In genomic region chr1:115322631-115323030, GRCh38 we compare ENCODE assay signal across 25 cellular contexts. TPM values are rescaled to one million over a fixed set of nuclear protein-coding genes. Genes with fewer than 3 reads are reported as not detected.
DNase-seq lines count a peak whose midpoint lies in the region; ATAC-seq and TF ChIP-seq lines count a peak whose summit lies in the region.
"Had no signal": no experiment of that assay in that cellular context is flagged by ENCODE, and none has a peak within 500 bp of the region (broad histone marks: within the 10 kb centered on the region; RNA-seq: fewer than 3 reads in every experiment).

No MANE protein-coding gene starts in this region.

- no peaks in the 10 kb centered on the region for H3K36me3 ChIP-seq in mucosa of descending colon (ENCODE audit: low read depth)
- H3K36me3 ChIP-seq: esophagus squamous epithelium, left lung, Peyer's patch had no signal

- no peak overlapping the region for H3K4me3 Mint-ChIP-seq in osteocyte (ENCODE audit: unreplicated experiment)
- H3K4me3 Mint-ChIP-seq in activated CD4-positive, alpha-beta T cell treated with anti-CD3 and anti-CD28 coated beads, Interleukin-2, amount 10 ng/mL, durations not matched to agents 7 days and 5 days, result no peak overlapping the region
- H3K4me3 Mint-ChIP-seq: activated CD4-positive, alpha-beta T cell treated with anti-CD3 and anti-CD28 coated beads, Interleukin-2, amount 10 ng/mL, durations not matched to agents 24 days and 14 days; activated naive CD8-positive, alpha-beta T cell treated with anti-CD3 and anti-CD28 coated beads, Interleukin-2, amount 10 ng/mL, durations not matched to agents 7 days and 5 days; activated T-helper 1 cell treated with anti-CD3 and anti-CD28 coated beads, Interleukin-12 subunit alpha, Interleukin-12 subunit beta, Interleukin-2, Interleukin-4 antibody, amounts not matched to agents 30 ng/mL and 10 ng/mL and 1 ng/mL, durations not matched to agents 14 hours and 24 hours and 36 hours; CD8-positive, alpha-beta memory T cell; endodermal cell; neural crest cell had no signal

- DNase-seq in ELR (ENCODE audit: low read depth) (peak; percentile 73), RPMI7951 (ENCODE audit: low read depth) (peak; percentile 59), fibroblast of mammary gland (ENCODE audit: low read depth) (peak; percentile 51), osteocyte (ENCODE audit: extremely low spot score, unreplicated experiment) (no peak), mucosa of descending colon (no peak)
- no peak for DNase-seq in stimulated activated naive CD8-positive, alpha-beta T cell treated with anti-CD3 and anti-CD28 coated beads, Interleukin-15, Interleukin-2, amounts not matched to agents 100 U/mL and 50 U/mL, for 24 hours
- DNase-seq in activated CD4-positive, alpha-beta T cell treated with anti-CD3 and anti-CD28 coated beads, Interleukin-2, amount 10 ng/mL, durations not matched to agents 7 days and 5 days, result no peak
- DNase-seq: activated CD4-positive, alpha-beta T cell treated with anti-CD3 and anti-CD28 coated beads, Interleukin-2, amount 10 ng/mL, durations not matched to agents 24 days and 14 days; activated naive CD8-positive, alpha-beta T cell treated with anti-CD3 and anti-CD28 coated beads, Interleukin-2, amount 10 ng/mL, durations not matched to agents 7 days and 5 days; AML-193; CD8-positive, alpha-beta memory T cell; cortex of kidney; endodermal cell; esophagus squamous epithelium; glutamatergic neuron; left lung; NCI-H1105 treated with DMSO at 0.1 percent for 48 hours; NCI-H2081; Peyer's patch; stimulated activated CD4-positive, alpha-beta T cell treated with anti-CD3 and anti-CD28 coated beads, Interleukin-1b, Interleukin-23, amount 100 ng/mL, for 48 hours; T-helper 2 cell had no signal

- no peaks in the 10 kb centered on the region for H3K27me3 Mint-ChIP-seq in osteocyte (ENCODE audit: unreplicated experiment)
- H3K27me3 Mint-ChIP-seq in activated CD4-positive, alpha-beta T cell treated with anti-CD3 and anti-CD28 coated beads, Interleukin-2, amount 10 ng/mL, durations not matched to agents 7 days and 5 days, result peaks cover 7% of the 10 kb centered on the region

- TF ChIP-seq CTCF in fibroblast of mammary gland (conservative IDR thresholded peaks at IDR 0.05; ENCODE audit: control insufficient read depth, insufficient read depth, low read depth, low read length), result no peak
- TF ChIP-seq CTCF in osteocyte (IDR thresholded peaks at IDR 0.05), result no peak
- TF ChIP-seq CTCF in mucosa of descending colon (IDR thresholded peaks at IDR 0.05), result no peak

- ATAC-seq in stimulated activated naive CD8-positive, alpha-beta T cell treated with anti-CD3 and anti-CD28 coated beads, Interleukin-15, Interleukin-2, amounts not matched to agents 100 U/mL and 50 U/mL, for 24 hours, result no peak
- ATAC-seq in mucosa of descending colon, result no peak
- ATAC-seq in HG03139 (IDR thresholded peaks at IDR 0.05; ENCODE audit: unreplicated experiment), result no peak
- ATAC-seq: GM12878, left lung had no signal

- intact Hi-C loops in mucosa of descending colon (cut with DNase I, micrococcal nuclease), result no loop called here

- H3K9me3 Mint-ChIP-seq in osteocyte (ENCODE audit: unreplicated experiment), result no peaks in the 10 kb centered on the region
- no peaks in the 10 kb centered on the region for H3K9me3 Mint-ChIP-seq in activated CD4-positive, alpha-beta T cell treated with anti-CD3 and anti-CD28 coated beads, Interleukin-2, amount 10 ng/mL, durations not matched to agents 7 days and 5 days
- H3K9me3 Mint-ChIP-seq: activated CD4-positive, alpha-beta T cell treated with anti-CD3 and anti-CD28 coated beads, Interleukin-2, amount 10 ng/mL, durations not matched to agents 24 days and 14 days; activated naive CD8-positive, alpha-beta T cell treated with anti-CD3 and anti-CD28 coated beads, Interleukin-2, amount 10 ng/mL, durations not matched to agents 7 days and 5 days; activated T-helper 1 cell treated with anti-CD3 and anti-CD28 coated beads, Interleukin-12 subunit alpha, Interleukin-12 subunit beta, Interleukin-2, Interleukin-4 antibody, amounts not matched to agents 30 ng/mL and 10 ng/mL and 1 ng/mL, durations not matched to agents 14 hours and 24 hours and 36 hours; endodermal cell; neural crest cell had no signal

- peaks cover 76% of the 10 kb centered on the region for H3K4me1 Mint-ChIP-seq in osteocyte (ENCODE audit: unreplicated experiment)
- no peaks in the 10 kb centered on the region for H3K4me1 Mint-ChIP-seq in activated CD4-positive, alpha-beta T cell treated with anti-CD3 and anti-CD28 coated beads, Interleukin-2, amount 10 ng/mL, durations not matched to agents 7 days and 5 days
- H3K4me1 Mint-ChIP-seq: activated CD4-positive, alpha-beta T cell treated with anti-CD3 and anti-CD28 coated beads, Interleukin-2, amount 10 ng/mL, durations not matched to agents 24 days and 14 days; activated naive CD8-positive, alpha-beta T cell treated with anti-CD3 and anti-CD28 coated beads, Interleukin-2, amount 10 ng/mL, durations not matched to agents 7 days and 5 days; CD8-positive, alpha-beta memory T cell had no signal

- H3K4me3 ChIP-seq in fibroblast of mammary gland (ENCODE audit: control insufficient read depth, low read depth, low read length) (no peak overlapping the region), mucosa of descending colon (no peak overlapping the region)
- H3K4me3 ChIP-seq: esophagus squamous epithelium, GM12878, left lung, Peyer's patch had no signal

- peaks cover 3% of the 10 kb centered on the region for H3K36me3 Mint-ChIP-seq in osteocyte (ENCODE audit: unreplicated experiment)
- no peaks in the 10 kb centered on the region for H3K36me3 Mint-ChIP-seq in activated CD4-positive, alpha-beta T cell treated with anti-CD3 and anti-CD28 coated beads, Interleukin-2, amount 10 ng/mL, durations not matched to agents 7 days and 5 days (ENCODE audit: low read depth)
- H3K36me3 Mint-ChIP-seq: activated naive CD8-positive, alpha-beta T cell treated with anti-CD3 and anti-CD28 coated beads, Interleukin-2, amount 10 ng/mL, durations not matched to agents 7 days and 5 days; CD8-positive, alpha-beta memory T cell had no signal

- POLR2A ChIA-PET in activated CD4-positive, alpha-beta T cell treated with anti-CD3 and anti-CD28 coated beads, Interleukin-2, amount 10 ng/mL, durations not matched to agents 7 days and 5 days (lab: Charles Lee), result no interaction called here

- CTCF ChIA-PET in activated CD4-positive, alpha-beta T cell treated with anti-CD3 and anti-CD28 coated beads, Interleukin-2, amount 10 ng/mL, durations not matched to agents 7 days and 5 days (lab: Charles Lee), result no interaction called here

- peaks cover 22% of the 10 kb centered on the region for H3K4me1 ChIP-seq in mucosa of descending colon (ENCODE audit: low read depth)
- H3K4me1 ChIP-seq: esophagus squamous epithelium, left lung, Peyer's patch had no signal

- H3K27ac Mint-ChIP-seq in osteocyte (ENCODE audit: unreplicated experiment), result peak overlapping the region; percentile 80
- H3K27ac Mint-ChIP-seq in activated CD4-positive, alpha-beta T cell treated with anti-CD3 and anti-CD28 coated beads, Interleukin-2, amount 10 ng/mL, durations not matched to agents 7 days and 5 days, result no peak overlapping the region
- H3K27ac Mint-ChIP-seq: activated CD4-positive, alpha-beta T cell treated with anti-CD3 and anti-CD28 coated beads, Interleukin-2, amount 10 ng/mL, durations not matched to agents 24 days and 14 days; activated naive CD8-positive, alpha-beta T cell treated with anti-CD3 and anti-CD28 coated beads, Interleukin-2, amount 10 ng/mL, durations not matched to agents 7 days and 5 days; activated T-helper 1 cell treated with anti-CD3 and anti-CD28 coated beads, Interleukin-12 subunit alpha, Interleukin-12 subunit beta, Interleukin-2, Interleukin-4 antibody, amounts not matched to agents 30 ng/mL and 10 ng/mL and 1 ng/mL, durations not matched to agents 14 hours and 24 hours and 36 hours; CD8-positive, alpha-beta memory T cell; endodermal cell had no signal

- H3K9me3 ChIP-seq in mucosa of descending colon, result no peaks in the 10 kb centered on the region
- H3K9me3 ChIP-seq: esophagus squamous epithelium, left lung, Peyer's patch had no signal

RNA-seq across cellular contexts. Expression of gene NGF, which starts 15.4 kb away (rescaled TPM):
- 4.0 and 4.3 TPM in 2 replicates for total RNA-seq in RPMI7951 (2014; rRNA removed; shearing (Covaris generic))
- total RNA-seq in osteocyte (14.8 and 19.6 TPM in 2 replicates), mucosa of descending colon (1 to 10 TPM in 1 of 3 donors, under 1 TPM in 2; 0.29 to 1.6 (median 0.39) TPM)
- not detected for total RNA-seq in activated CD4-positive, alpha-beta T cell treated with anti-CD3 and anti-CD28 coated beads, Interleukin-2, amount 10 ng/mL, durations not matched to agents 7 days and 5 days
- total RNA-seq: activated CD4-positive, alpha-beta T cell treated with anti-CD3 and anti-CD28 coated beads, Interleukin-2, amount 10 ng/mL, durations not matched to agents 24 days and 14 days; activated naive CD8-positive, alpha-beta T cell treated with anti-CD3 and anti-CD28 coated beads, Interleukin-2, amount 10 ng/mL, durations not matched to agents 7 days and 5 days; activated T-helper 1 cell treated with anti-CD3 and anti-CD28 coated beads, Interleukin-12 subunit alpha, Interleukin-12 subunit beta, Interleukin-2, Interleukin-4 antibody, amounts not matched to agents 30 ng/mL and 10 ng/mL and 1 ng/mL, durations not matched to agents 14 hours and 24 hours and 36 hours; CD8-positive, alpha-beta memory T cell; GM12878; neural crest cell; Peyer's patch had no signal

Comparison
In these comparisons a context has a peak if more than half of its experiments do, and no peak if none do; other contexts are left out.
1. DNase-seq: peak in ELR (single experiment), RPMI7951 (single experiment) and fibroblast of mammary gland (single experiment); none in osteocyte (single experiment), stimulated activated naive CD8-positive, alpha-beta T cell treated with anti-CD3 and anti-CD28 coated beads, Interleukin-15, Interleukin-2, amounts not matched to agents 100 U/mL and 50 U/mL, for 24 hours (single experiment), mucosa of descending colon (0 of 3) and activated CD4-positive, alpha-beta T cell treated with anti-CD3 and anti-CD28 coated beads, Interleukin-2, amount 10 ng/mL, durations not matched to agents 7 days and 5 days (single experiment).